Comparison of ENCODE assay signal across 14 cellular contexts in genomic region chr18:457533-457932, GRCh38. TPM values are rescaled to one million over a fixed set of nuclear protein-coding genes. Genes with fewer than 3 reads are reported as not detected.
DNase-seq lines count a peak whose midpoint lies in the region; ATAC-seq and TF ChIP-seq lines count a peak whose summit lies in the region.
"Had no signal": no experiment of that assay in that cellular context is flagged by ENCODE, and none has a peak within 500 bp of the region (broad histone marks: within the 10 kb centered on the region; RNA-seq: fewer than 3 reads in every experiment).

No MANE protein-coding gene starts in this region.

- no peaks in the 10 kb centered on the region for H3K27me3 ChIP-seq in endodermal cell (ENCODE audit: control insufficient read depth, insufficient read depth, low read length, poor library complexity, severe bottlenecking)
- no peaks in the 10 kb centered on the region for H3K27me3 ChIP-seq in Karpas-422 (ENCODE audit: low read length)

- peak; percentile 11 for DNase-seq in NCI-H510A treated with DMSO at 0.1 percent for 48 hours (lab: John Stamatoyannopoulos, UW)
- DNase-seq in NCI-H510A (lab: John Stamatoyannopoulos, UW): no peak
- DNase-seq in endodermal cell: no peak
- no peak for DNase-seq in mucosa of descending colon
- DNase-seq in type B pancreatic cell (ENCODE audit: extremely low spot score, unreplicated experiment): no peak
- DNase-seq in NCI-H1105 (lab: John Stamatoyannopoulos, UW): no peak
- DNase-seq in Karpas-422: no peak
- DNase-seq: DMS79 had no signal

- no peak overlapping the region for H3K9ac ChIP-seq in endodermal cell (ENCODE audit: extremely low read depth, low read length, poor library complexity, severe bottlenecking)
- H3K9ac ChIP-seq in Karpas-422 (ENCODE audit: low read length): no peak overlapping the region

- WGBS in endodermal cell (ENCODE audit: insufficient coverage in 1 of 2, insufficient read length in 1 of 2), 2 experiments: 94 to 97% methylated on average over 9 of the region's 9 CpGs

- H3K4me2 ChIP-seq in Karpas-422 (ENCODE audit: low read depth, low read length, poor library complexity, severe bottlenecking): no peak overlapping the region
- H3K4me2 ChIP-seq: A549 had no signal

- H3K27me3 Mint-ChIP-seq in endodermal cell (ENCODE audit: insufficient read depth) (no peaks in the 10 kb centered on the region), type B pancreatic cell (peaks cover 6% of the 10 kb centered on the region)

- intact Hi-C loops in mucosa of descending colon (cut with DNase I, micrococcal nuclease): no loop called here

- H3K27ac Mint-ChIP-seq in endodermal cell (peak overlapping the region; percentile 87), type B pancreatic cell (peak overlapping the region; percentile 80)
- H3K27ac Mint-ChIP-seq: activated naive CD8-positive, alpha-beta T cell had no signal

- H3K27ac ChIP-seq in endodermal cell (ENCODE audit: low read depth, low read length) (no peak overlapping the region), Karpas-422 (ENCODE audit: low read length) (no peak overlapping the region)
- H3K27ac ChIP-seq: A549 had no signal

- TF ChIP-seq CTCF in endodermal cell (conservative IDR thresholded peaks at IDR 0.05): no peak
- no peak for TF ChIP-seq CTCF in mucosa of descending colon (IDR thresholded peaks at IDR 0.05)
- TF ChIP-seq CTCF in type B pancreatic cell (conservative IDR thresholded peaks at IDR 0.05): no peak

- peaks cover 9% of the 10 kb centered on the region for H3K9me3 Mint-ChIP-seq in endodermal cell
- peaks cover 12% of the 10 kb centered on the region for H3K9me3 Mint-ChIP-seq in type B pancreatic cell

- ATAC-seq in mucosa of descending colon (peak; percentile 19), HG02938 (IDR thresholded peaks at IDR 0.05; ENCODE audit: unreplicated experiment) (no peak)
- ATAC-seq: A549, Panc1 had no signal

- no peaks in the 10 kb centered on the region for H3K79me2 ChIP-seq in Karpas-422 (ENCODE audit: low read length)

- H3K4me1 ChIP-seq in endodermal cell (ENCODE audit: control insufficient read depth, insufficient read depth, low read length) (peaks cover 23% of the 10 kb centered on the region), mucosa of descending colon (ENCODE audit: low read depth) (no peaks in the 10 kb centered on the region), Karpas-422 (ENCODE audit: low read length) (no peaks in the 10 kb centered on the region)
- H3K4me1 ChIP-seq: A549 had no signal

- H2AFZ ChIP-seq in Karpas-422 (ENCODE audit: low read length): no peak overlapping the region

- peak overlapping the region; percentile 31 for H3K4me3 ChIP-seq in endodermal cell (ENCODE audit: low read length)
- no peak overlapping the region for H3K4me3 ChIP-seq in mucosa of descending colon
- no peak overlapping the region for H3K4me3 ChIP-seq in Karpas-422 (ENCODE audit: low read length)
- H3K4me3 ChIP-seq: A549, lung had no signal

- H3K4me1 Mint-ChIP-seq in endodermal cell (peaks cover 31% of the 10 kb centered on the region), type B pancreatic cell (ENCODE audit: unreplicated experiment) (peaks cover 47% of the 10 kb centered on the region)

- H3K9me2 ChIP-seq in Karpas-422 (replicated peaks; ENCODE audit: insufficient read depth, low read length): no peaks in the 10 kb centered on the region

- H4K20me1 ChIP-seq in Karpas-422 (ENCODE audit: insufficient read depth, low read depth, low read length): no peaks in the 10 kb centered on the region

- H3K36me3 Mint-ChIP-seq in endodermal cell (ENCODE audit: low read depth) (peaks cover 43% of the 10 kb centered on the region), type B pancreatic cell (peaks cover 4% of the 10 kb centered on the region)
- H3K36me3 Mint-ChIP-seq: activated naive CD8-positive, alpha-beta T cell had no signal

- H3K36me3 ChIP-seq in endodermal cell (ENCODE audit: control insufficient read depth, insufficient read depth, low read length) (peaks cover 80% of the 10 kb centered on the region), mucosa of descending colon (ENCODE audit: low read depth) (no peaks in the 10 kb centered on the region), Karpas-422 (ENCODE audit: insufficient read depth, low read length) (no peaks in the 10 kb centered on the region)

- H3K4me3 Mint-ChIP-seq in endodermal cell (no peak overlapping the region), type B pancreatic cell (peak overlapping the region; percentile 54)
- H3K4me3 Mint-ChIP-seq: activated naive CD8-positive, alpha-beta T cell had no signal

- H3K9me3 ChIP-seq in endodermal cell (ENCODE audit: control insufficient read depth, low read length) (no peaks in the 10 kb centered on the region), mucosa of descending colon (no peaks in the 10 kb centered on the region), Karpas-422 (ENCODE audit: low read length) (no peaks in the 10 kb centered on the region)
- H3K9me3 ChIP-seq: A549, psoas muscle had no signal

RNA-seq across cellular contexts. Expression of gene COLEC12, which starts 43.0 kb away (rescaled TPM):
- 100 to 1,000 TPM; 123 TPM for total RNA-seq in endodermal cell
- polyA plus RNA-seq in endodermal cell (2013, experiment 1 of 2): 31.1 TPM
- 38.5 TPM for polyA plus RNA-seq in endodermal cell (2013, experiment 2 of 2)
- 10 to 100 TPM in 1 of 3 donors, 1 to 10 TPM in 2; 2.4 to 12.1 (median 4.7) TPM for total RNA-seq in mucosa of descending colon
- total RNA-seq in type B pancreatic cell (ENCODE audit: low replicate concordance): 6.5 and 61.3 TPM in 2 replicates
- total RNA-seq in Karpas-422 (2014; rRNA removed; shearing (Covaris generic); ENCODE audit: low replicate concordance): not detected in 2 replicates
